In the genomic region with DNA sequence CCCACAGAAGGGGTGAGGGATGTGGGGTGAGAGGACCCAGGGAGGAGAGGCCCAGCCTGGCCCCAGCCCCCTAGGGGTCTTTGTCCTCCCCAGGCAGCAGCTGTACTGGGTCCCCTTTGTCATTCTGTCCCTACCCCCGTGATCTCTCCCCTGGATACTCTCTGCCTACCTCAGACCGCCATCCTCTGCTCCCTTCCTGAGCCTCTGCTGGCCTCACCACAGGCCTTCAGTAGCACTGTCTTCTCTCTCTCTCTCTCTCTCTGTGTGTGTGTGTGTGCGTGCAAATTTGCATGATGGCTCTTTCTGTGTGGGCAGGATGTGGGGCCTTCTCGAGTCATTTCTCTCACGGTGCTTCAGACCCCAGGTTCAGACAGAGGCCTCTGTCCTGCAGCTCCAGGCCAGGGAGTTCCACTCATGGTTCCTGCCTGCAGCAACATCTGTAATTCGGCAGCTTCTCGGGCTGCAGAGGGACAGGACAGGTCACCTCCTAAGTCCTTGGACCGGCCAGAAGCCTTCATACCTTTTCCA, we compare ENCODE assay signal across 1 cellular context.
TF ChIP-seq lines count a peak whose summit lies in the region.

No MANE protein-coding gene starts in this region.

TF ChIP-seq in GM12878, 131 proteins besides CTCF, POLR2A, EP300 and RAD21 (continued from another document and continues in another):
- TF ChIP-seq, protein P1, sequence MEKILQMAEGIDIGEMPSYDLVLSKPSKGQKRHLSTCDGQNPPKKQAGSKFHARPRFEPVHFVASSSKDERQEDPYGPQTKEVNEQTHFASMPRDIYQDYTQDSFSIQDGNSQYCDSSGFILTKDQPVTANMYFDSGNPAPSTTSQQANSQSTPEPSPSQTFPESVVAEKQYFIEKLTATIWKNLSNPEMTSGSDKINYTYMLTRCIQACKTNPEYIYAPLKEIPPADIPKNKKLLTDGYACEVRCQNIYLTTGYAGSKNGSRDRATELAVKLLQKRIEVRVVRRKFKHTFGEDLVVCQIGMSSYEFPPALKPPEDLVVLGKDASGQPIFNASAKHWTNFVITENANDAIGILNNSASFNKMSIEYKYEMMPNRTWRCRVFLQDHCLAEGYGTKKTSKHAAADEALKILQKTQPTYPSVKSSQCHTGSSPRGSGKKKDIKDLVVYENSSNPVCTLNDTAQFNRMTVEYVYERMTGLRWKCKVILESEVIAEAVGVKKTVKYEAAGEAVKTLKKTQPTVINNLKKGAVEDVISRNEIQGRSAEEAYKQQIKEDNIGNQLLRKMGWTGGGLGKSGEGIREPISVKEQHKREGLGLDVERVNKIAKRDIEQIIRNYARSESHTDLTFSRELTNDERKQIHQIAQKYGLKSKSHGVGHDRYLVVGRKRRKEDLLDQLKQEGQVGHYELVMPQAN (conservative IDR thresholded peaks at IDR 0.05), result 0 out of 2 replicates have a peak, but pooled peaks have one; percentile 18
- TF ChIP-seq KAT2A (conservative IDR thresholded peaks at IDR 0.05; ENCODE audit: control insufficient read depth, low read depth, low read length) (no peak), ZNF24 (IDR thresholded peaks at IDR 0.05) (0 out of 2 replicates have a peak, but pooled peaks have one; percentile 41), TBL1XR1 (IDR thresholded peaks at IDR 0.05; ENCODE audit: low read depth, low read length) (peak; percentile 88; the same call in 1 of the 2 replicates), NR2F1 (conservative IDR thresholded peaks at IDR 0.05) (peak; percentile 56; the same call in 1 of the 2 replicates), MXI1 (IDR thresholded peaks at IDR 0.05; ENCODE audit: low read depth, low read length) (peak; percentile 87), CHD2 (IDR thresholded peaks at IDR 0.05; ENCODE audit: borderline replicate concordance, low read depth, low read length) (peak; percentile 65; the same call in 1 of the 2 replicates), PAX8 (IDR thresholded peaks at IDR 0.05) (no peak), NFIC (IDR thresholded peaks at IDR 0.05; ENCODE audit: low read depth, low read length) (peak; percentile 89), CEBPB (IDR thresholded peaks at IDR 0.05; ENCODE audit: borderline replicate concordance in 1 of 2, low read depth in 2 of 2, low read length in 2 of 2) (no peak), BMI1 (IDR thresholded peaks at IDR 0.05; ENCODE audit: borderline replicate concordance) (no peak), DPF2 (IDR thresholded peaks at IDR 0.05) (peak; percentile 73), IKZF1 (conservative IDR thresholded peaks at IDR 0.05) (peak; percentile 79), GATAD2B (conservative IDR thresholded peaks at IDR 0.05; ENCODE audit: low read depth) (peak; percentile 38; the same call in 1 of the 2 replicates), IRF4 (IDR thresholded peaks at IDR 0.05; ENCODE audit: low read depth, low read length) (peak; percentile 92), HCFC1 (IDR thresholded peaks at IDR 0.05; ENCODE audit: low read length) (no peak; the same call in 1 of the 2 replicates), FOS (IDR thresholded peaks at IDR 0.05; ENCODE audit: borderline replicate concordance, extremely low read depth, insufficient read length) (no peak), SUPT20H (IDR thresholded peaks at IDR 0.05; ENCODE audit: borderline replicate concordance, control insufficient read depth, low read depth, low read length) (no peak), RUNX3 (IDR thresholded peaks at IDR 0.05; ENCODE audit: low read length) (peak; percentile 98), NFXL1 (IDR thresholded peaks at IDR 0.05; ENCODE audit: borderline replicate concordance) (no peak), JUND (IDR thresholded peaks at IDR 0.05; ENCODE audit: low read depth, low read length) (peak; percentile 37; the same call in 1 of the 2 replicates), IKZF2 (IDR thresholded peaks at IDR 0.05) (peak; percentile 92 to 95), MEF2A (IDR thresholded peaks at IDR 0.05; ENCODE audit: insufficient read depth, low read depth, low read length) (peak; percentile 75; the same call in 1 of the 2 replicates), ESRRA (IDR thresholded peaks at IDR 0.05; ENCODE audit: low read length) (no peak), RCOR1 (conservative IDR thresholded peaks at IDR 0.05; ENCODE audit: low read depth, low read length) (peak; percentile 85; the same call in 1 of the 2 replicates), SREBF2 (IDR thresholded peaks at IDR 0.05; ENCODE audit: low read length) (no peak)
- TF ChIP-seq, protein P2, sequence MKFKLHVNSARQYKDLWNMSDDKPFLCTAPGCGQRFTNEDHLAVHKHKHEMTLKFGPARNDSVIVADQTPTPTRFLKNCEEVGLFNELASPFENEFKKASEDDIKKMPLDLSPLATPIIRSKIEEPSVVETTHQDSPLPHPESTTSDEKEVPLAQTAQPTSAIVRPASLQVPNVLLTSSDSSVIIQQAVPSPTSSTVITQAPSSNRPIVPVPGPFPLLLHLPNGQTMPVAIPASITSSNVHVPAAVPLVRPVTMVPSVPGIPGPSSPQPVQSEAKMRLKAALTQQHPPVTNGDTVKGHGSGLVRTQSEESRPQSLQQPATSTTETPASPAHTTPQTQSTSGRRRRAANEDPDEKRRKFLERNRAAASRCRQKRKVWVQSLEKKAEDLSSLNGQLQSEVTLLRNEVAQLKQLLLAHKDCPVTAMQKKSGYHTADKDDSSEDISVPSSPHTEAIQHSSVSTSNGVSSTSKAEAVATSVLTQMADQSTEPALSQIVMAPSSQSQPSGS (IDR thresholded peaks at IDR 0.05; ENCODE audit: low read length), result peak; percentile 84; the same call in 1 of the 2 replicates
- TF ChIP-seq, protein P3, sequence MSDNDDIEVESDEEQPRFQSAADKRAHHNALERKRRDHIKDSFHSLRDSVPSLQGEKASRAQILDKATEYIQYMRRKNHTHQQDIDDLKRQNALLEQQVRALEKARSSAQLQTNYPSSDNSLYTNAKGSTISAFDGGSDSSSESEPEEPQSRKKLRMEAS (IDR thresholded peaks at IDR 0.05; ENCODE audit: low read depth, low read length), result peak; percentile 69; the same call in 1 of the 2 replicates
- TF ChIP-seq, protein P4, sequence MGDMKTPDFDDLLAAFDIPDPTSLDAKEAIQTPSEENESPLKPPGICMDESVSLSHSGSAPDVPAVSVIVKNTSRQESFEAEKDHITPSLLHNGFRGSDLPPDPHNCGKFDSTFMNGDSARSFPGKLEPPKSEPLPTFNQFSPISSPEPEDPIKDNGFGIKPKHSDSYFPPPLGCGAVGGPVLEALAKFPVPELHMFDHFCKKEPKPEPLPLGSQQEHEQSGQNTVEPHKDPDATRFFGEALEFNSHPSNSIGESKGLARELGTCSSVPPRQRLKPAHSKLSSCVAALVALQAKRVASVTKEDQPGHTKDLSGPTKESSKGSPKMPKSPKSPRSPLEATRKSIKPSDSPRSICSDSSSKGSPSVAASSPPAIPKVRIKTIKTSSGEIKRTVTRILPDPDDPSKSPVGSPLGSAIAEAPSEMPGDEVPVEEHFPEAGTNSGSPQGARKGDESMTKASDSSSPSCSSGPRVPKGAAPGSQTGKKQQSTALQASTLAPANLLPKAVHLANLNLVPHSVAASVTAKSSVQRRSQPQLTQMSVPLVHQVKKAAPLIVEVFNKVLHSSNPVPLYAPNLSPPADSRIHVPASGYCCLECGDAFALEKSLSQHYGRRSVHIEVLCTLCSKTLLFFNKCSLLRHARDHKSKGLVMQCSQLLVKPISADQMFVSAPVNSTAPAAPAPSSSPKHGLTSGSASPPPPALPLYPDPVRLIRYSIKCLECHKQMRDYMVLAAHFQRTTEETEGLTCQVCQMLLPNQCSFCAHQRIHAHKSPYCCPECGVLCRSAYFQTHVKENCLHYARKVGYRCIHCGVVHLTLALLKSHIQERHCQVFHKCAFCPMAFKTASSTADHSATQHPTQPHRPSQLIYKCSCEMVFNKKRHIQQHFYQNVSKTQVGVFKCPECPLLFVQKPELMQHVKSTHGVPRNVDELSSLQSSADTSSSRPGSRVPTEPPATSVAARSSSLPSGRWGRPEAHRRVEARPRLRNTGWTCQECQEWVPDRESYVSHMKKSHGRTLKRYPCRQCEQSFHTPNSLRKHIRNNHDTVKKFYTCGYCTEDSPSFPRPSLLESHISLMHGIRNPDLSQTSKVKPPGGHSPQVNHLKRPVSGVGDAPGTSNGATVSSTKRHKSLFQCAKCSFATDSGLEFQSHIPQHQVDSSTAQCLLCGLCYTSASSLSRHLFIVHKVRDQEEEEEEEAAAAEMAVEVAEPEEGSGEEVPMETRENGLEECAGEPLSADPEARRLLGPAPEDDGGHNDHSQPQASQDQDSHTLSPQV (IDR thresholded peaks at IDR 0.05), result no peak
- TF ChIP-seq, protein P5, sequence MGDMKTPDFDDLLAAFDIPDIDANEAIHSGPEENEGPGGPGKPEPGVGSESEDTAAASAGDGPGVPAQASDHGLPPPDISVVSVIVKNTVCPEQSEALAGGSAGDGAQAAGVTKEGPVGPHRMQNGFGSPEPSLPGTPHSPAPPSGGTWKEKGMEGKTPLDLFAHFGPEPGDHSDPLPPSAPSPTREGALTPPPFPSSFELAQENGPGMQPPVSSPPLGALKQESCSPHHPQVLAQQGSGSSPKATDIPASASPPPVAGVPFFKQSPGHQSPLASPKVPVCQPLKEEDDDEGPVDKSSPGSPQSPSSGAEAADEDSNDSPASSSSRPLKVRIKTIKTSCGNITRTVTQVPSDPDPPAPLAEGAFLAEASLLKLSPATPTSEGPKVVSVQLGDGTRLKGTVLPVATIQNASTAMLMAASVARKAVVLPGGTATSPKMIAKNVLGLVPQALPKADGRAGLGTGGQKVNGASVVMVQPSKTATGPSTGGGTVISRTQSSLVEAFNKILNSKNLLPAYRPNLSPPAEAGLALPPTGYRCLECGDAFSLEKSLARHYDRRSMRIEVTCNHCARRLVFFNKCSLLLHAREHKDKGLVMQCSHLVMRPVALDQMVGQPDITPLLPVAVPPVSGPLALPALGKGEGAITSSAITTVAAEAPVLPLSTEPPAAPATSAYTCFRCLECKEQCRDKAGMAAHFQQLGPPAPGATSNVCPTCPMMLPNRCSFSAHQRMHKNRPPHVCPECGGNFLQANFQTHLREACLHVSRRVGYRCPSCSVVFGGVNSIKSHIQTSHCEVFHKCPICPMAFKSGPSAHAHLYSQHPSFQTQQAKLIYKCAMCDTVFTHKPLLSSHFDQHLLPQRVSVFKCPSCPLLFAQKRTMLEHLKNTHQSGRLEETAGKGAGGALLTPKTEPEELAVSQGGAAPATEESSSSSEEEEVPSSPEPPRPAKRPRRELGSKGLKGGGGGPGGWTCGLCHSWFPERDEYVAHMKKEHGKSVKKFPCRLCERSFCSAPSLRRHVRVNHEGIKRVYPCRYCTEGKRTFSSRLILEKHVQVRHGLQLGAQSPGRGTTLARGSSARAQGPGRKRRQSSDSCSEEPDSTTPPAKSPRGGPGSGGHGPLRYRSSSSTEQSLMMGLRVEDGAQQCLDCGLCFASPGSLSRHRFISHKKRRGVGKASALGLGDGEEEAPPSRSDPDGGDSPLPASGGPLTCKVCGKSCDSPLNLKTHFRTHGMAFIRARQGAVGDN (IDR thresholded peaks at IDR 0.05), result peak; percentile 92
- TF ChIP-seq, protein P6, sequence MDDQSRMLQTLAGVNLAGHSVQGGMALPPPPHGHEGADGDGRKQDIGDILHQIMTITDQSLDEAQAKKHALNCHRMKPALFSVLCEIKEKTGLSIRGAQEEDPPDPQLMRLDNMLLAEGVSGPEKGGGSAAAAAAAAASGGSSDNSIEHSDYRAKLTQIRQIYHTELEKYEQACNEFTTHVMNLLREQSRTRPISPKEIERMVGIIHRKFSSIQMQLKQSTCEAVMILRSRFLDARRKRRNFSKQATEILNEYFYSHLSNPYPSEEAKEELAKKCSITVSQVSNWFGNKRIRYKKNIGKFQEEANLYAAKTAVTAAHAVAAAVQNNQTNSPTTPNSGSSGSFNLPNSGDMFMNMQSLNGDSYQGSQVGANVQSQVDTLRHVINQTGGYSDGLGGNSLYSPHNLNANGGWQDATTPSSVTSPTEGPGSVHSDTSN (IDR thresholded peaks at IDR 0.05; ENCODE audit: insufficient replicate concordance, low read depth, low read length), result peak; percentile 39
- TF ChIP-seq, protein P7, sequence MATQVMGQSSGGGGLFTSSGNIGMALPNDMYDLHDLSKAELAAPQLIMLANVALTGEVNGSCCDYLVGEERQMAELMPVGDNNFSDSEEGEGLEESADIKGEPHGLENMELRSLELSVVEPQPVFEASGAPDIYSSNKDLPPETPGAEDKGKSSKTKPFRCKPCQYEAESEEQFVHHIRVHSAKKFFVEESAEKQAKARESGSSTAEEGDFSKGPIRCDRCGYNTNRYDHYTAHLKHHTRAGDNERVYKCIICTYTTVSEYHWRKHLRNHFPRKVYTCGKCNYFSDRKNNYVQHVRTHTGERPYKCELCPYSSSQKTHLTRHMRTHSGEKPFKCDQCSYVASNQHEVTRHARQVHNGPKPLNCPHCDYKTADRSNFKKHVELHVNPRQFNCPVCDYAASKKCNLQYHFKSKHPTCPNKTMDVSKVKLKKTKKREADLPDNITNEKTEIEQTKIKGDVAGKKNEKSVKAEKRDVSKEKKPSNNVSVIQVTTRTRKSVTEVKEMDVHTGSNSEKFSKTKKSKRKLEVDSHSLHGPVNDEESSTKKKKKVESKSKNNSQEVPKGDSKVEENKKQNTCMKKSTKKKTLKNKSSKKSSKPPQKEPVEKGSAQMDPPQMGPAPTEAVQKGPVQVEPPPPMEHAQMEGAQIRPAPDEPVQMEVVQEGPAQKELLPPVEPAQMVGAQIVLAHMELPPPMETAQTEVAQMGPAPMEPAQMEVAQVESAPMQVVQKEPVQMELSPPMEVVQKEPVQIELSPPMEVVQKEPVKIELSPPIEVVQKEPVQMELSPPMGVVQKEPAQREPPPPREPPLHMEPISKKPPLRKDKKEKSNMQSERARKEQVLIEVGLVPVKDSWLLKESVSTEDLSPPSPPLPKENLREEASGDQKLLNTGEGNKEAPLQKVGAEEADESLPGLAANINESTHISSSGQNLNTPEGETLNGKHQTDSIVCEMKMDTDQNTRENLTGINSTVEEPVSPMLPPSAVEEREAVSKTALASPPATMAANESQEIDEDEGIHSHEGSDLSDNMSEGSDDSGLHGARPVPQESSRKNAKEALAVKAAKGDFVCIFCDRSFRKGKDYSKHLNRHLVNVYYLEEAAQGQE (IDR thresholded peaks at IDR 0.05; ENCODE audit: low read depth, low read length), result 0 out of 2 replicates have a peak, but pooled peaks have one; percentile 53
- TF ChIP-seq, protein P8, sequence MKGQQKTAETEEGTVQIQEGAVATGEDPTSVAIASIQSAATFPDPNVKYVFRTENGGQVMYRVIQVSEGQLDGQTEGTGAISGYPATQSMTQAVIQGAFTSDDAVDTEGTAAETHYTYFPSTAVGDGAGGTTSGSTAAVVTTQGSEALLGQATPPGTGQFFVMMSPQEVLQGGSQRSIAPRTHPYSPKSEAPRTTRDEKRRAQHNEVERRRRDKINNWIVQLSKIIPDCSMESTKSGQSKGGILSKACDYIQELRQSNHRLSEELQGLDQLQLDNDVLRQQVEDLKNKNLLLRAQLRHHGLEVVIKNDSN (IDR thresholded peaks at IDR 0.05; ENCODE audit: borderline replicate concordance, extremely low read length, insufficient read depth, low read depth, low read length), result no peak
